1 cellular context compared by ENCODE assay signal in the genomic region with DNA sequence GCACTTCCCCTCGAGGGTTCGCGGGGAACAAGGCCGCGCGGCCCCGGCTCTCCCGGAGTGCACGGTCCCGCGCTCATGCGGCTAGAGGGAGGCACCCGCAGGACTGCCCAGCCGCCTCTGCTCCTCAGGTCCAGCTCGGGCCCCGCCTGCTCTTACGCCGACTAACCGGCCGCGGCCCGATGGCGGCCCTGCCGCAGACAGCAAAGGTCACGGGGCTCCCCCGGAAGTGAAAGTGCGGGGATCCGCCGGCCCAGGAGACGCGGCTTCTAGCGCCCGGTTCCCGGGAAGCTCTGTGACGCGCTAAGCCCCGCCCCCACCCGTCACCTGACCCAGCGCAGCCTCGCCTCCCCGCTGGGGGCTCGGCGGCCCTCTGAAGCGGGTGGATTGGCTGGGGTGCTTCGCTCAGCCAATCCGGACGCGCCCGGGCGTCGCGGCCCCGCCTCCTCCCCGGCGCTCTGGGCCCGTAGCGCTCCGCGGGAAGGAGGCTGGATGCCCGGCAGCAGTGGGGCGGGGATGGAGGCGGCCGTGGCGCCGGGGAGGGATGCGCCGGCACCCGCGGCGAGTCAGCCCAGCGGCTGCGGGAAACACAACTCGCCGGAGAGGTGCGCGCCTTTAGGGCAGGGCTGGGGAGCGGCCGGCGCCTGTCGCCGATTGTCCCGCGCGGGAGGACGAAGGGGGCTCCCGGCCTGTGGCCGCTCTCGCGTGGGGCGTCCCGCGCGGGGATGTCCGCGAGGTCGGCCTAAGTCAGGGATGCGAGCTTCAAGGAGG.
TF ChIP-seq lines count a peak whose summit lies in the region.

A gene with protein sequence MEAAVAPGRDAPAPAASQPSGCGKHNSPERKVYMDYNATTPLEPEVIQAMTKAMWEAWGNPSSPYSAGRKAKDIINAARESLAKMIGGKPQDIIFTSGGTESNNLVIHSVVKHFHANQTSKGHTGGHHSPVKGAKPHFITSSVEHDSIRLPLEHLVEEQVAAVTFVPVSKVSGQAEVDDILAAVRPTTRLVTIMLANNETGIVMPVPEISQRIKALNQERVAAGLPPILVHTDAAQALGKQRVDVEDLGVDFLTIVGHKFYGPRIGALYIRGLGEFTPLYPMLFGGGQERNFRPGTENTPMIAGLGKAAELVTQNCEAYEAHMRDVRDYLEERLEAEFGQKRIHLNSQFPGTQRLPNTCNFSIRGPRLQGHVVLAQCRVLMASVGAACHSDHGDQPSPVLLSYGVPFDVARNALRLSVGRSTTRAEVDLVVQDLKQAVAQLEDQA (plus strand): TSS at position 460 of the 768 bp plus-strand sequence. CDS start 54 bp downstream, at position 514.

TF ChIP-seq in HepG2, 621 proteins besides CTCF, POLR2A, EP300 and RAD21 (continued from another document and continues in another):
- TF ChIP-seq, protein P1, sequence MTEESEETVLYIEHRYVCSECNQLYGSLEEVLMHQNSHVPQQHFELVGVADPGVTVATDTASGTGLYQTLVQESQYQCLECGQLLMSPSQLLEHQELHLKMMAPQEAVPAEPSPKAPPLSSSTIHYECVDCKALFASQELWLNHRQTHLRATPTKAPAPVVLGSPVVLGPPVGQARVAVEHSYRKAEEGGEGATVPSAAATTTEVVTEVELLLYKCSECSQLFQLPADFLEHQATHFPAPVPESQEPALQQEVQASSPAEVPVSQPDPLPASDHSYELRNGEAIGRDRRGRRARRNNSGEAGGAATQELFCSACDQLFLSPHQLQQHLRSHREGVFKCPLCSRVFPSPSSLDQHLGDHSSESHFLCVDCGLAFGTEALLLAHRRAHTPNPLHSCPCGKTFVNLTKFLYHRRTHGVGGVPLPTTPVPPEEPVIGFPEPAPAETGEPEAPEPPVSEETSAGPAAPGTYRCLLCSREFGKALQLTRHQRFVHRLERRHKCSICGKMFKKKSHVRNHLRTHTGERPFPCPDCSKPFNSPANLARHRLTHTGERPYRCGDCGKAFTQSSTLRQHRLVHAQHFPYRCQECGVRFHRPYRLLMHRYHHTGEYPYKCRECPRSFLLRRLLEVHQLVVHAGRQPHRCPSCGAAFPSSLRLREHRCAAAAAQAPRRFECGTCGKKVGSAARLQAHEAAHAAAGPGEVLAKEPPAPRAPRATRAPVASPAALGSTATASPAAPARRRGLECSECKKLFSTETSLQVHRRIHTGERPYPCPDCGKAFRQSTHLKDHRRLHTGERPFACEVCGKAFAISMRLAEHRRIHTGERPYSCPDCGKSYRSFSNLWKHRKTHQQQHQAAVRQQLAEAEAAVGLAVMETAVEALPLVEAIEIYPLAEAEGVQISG (CRISPR knock-in tag; IDR thresholded peaks at IDR 0.05) = peak; percentile 88
- peak; percentile 14 for TF ChIP-seq STAG1 (CRISPR knock-in tag; IDR thresholded peaks at IDR 0.05)
- peak; percentile 95; the same call in 1 of the 2 replicates for TF ChIP-seq ZNF468 (CRISPR knock-in tag; IDR thresholded peaks at IDR 0.05)
- peak; percentile 99 for TF ChIP-seq POLR2G (IDR thresholded peaks at IDR 0.05; ENCODE audit: low read depth, low read length)
- TF ChIP-seq, protein P2, sequence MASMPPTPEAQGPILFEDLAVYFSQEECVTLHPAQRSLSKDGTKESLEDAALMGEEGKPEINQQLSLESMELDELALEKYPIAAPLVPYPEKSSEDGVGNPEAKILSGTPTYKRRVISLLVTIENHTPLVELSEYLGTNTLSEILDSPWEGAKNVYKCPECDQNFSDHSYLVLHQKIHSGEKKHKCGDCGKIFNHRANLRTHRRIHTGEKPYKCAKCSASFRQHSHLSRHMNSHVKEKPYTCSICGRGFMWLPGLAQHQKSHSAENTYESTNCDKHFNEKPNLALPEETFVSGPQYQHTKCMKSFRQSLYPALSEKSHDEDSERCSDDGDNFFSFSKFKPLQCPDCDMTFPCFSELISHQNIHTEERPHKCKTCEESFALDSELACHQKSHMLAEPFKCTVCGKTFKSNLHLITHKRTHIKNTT (CRISPR knock-in tag; IDR thresholded peaks at IDR 0.05) = no peak
- peak; percentile 15 for TF ChIP-seq ZEB1 (IDR thresholded peaks at IDR 0.05; ENCODE audit: insufficient replicate concordance, low read depth)
- peak; percentile 69; the same call in 1 of the 2 replicates for TF ChIP-seq SIN3B (IDR thresholded peaks at IDR 0.05; ENCODE audit: low read length)
- TF ChIP-seq, protein P3, sequence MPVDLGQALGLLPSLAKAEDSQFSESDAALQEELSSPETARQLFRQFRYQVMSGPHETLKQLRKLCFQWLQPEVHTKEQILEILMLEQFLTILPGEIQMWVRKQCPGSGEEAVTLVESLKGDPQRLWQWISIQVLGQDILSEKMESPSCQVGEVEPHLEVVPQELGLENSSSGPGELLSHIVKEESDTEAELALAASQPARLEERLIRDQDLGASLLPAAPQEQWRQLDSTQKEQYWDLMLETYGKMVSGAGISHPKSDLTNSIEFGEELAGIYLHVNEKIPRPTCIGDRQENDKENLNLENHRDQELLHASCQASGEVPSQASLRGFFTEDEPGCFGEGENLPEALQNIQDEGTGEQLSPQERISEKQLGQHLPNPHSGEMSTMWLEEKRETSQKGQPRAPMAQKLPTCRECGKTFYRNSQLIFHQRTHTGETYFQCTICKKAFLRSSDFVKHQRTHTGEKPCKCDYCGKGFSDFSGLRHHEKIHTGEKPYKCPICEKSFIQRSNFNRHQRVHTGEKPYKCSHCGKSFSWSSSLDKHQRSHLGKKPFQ (CRISPR knock-in tag; IDR thresholded peaks at IDR 0.05; ENCODE audit: insufficient replicate concordance) = peak; percentile 90
- TF ChIP-seq ZNF263 (CRISPR knock-in tag; IDR thresholded peaks at IDR 0.05) = peak; percentile 31; the same call in 1 of the 2 replicates
- TF ChIP-seq SCMH1 (CRISPR knock-in tag; IDR thresholded peaks at IDR 0.05; ENCODE audit: borderline replicate concordance) = no peak
- TF ChIP-seq PAX8 (CRISPR knock-in tag; IDR thresholded peaks at IDR 0.05; ENCODE audit: borderline replicate concordance) = no peak; the same call in 1 of the 2 replicates
- TF ChIP-seq ATAD3A (CRISPR knock-in tag; IDR thresholded peaks at IDR 0.05) = 0 out of 2 replicates have a peak, but pooled peaks have one; percentile 32
- no peak; the same call in 1 of the 2 replicates for TF ChIP-seq ZBTB3 (CRISPR knock-in tag; IDR thresholded peaks at IDR 0.05; ENCODE audit: borderline replicate concordance, low read depth)
- TF ChIP-seq, protein P4, sequence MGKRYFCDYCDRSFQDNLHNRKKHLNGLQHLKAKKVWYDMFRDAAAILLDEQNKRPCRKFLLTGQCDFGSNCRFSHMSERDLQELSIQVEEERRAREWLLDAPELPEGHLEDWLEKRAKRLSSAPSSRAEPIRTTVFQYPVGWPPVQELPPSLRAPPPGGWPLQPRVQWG (CRISPR knock-in tag; IDR thresholded peaks at IDR 0.05; ENCODE audit: borderline replicate concordance, low read depth) = no peak
- TF ChIP-seq, protein P5, sequence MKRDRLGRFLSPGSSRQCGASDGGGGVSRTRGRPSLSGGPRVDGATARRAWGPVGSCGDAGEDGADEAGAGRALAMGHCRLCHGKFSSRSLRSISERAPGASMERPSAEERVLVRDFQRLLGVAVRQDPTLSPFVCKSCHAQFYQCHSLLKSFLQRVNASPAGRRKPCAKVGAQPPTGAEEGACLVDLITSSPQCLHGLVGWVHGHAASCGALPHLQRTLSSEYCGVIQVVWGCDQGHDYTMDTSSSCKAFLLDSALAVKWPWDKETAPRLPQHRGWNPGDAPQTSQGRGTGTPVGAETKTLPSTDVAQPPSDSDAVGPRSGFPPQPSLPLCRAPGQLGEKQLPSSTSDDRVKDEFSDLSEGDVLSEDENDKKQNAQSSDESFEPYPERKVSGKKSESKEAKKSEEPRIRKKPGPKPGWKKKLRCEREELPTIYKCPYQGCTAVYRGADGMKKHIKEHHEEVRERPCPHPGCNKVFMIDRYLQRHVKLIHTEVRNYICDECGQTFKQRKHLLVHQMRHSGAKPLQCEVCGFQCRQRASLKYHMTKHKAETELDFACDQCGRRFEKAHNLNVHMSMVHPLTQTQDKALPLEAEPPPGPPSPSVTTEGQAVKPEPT (CRISPR knock-in tag; IDR thresholded peaks at IDR 0.05; ENCODE audit: low read depth) = no peak; the same call in 1 of the 2 replicates
- TF ChIP-seq ZNF264 (CRISPR knock-in tag; IDR thresholded peaks at IDR 0.05) = no peak
- TF ChIP-seq MAFF (IDR thresholded peaks at IDR 0.05; ENCODE audit: low read depth, low read length) = no peak
- peak; percentile 86; the same call in 1 of the 2 replicates for TF ChIP-seq HOXA9 (CRISPR knock-in tag; IDR thresholded peaks at IDR 0.05; ENCODE audit: borderline replicate concordance)
- TF ChIP-seq, protein P6, sequence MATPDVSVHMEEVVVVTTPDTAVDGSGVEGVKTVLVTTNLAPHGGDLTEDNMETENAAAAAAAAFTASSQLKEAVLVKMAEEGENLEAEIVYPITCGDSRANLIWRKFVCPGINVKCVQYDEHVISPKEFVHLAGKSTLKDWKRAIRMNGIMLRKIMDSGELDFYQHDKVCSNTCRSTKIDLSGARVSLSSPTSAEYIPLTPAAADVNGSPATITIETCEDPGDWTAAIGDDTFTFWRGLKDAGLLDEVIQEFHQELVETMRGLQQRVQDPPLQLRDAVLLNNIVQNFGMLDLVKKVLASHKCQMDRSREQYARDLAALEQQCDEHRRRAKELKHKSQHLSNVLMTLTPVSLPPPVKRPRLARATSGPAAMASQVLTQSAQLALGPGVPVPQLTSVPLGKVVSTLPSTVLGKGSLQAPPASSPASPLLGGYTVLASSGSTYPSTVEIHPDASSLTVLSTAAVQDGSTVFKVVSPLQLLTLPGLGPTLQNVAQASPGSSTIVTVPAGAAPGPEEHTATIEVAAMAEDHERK (CRISPR knock-in tag; IDR thresholded peaks at IDR 0.05; ENCODE audit: low read depth) = peak; percentile 45; the same call in 1 of the 2 replicates
- TF ChIP-seq HMGA1 (CRISPR knock-in tag; conservative IDR thresholded peaks at IDR 0.05) = no peak
- peak; percentile 66 for TF ChIP-seq NFKB2 (CRISPR knock-in tag; IDR thresholded peaks at IDR 0.05; ENCODE audit: borderline replicate concordance)
- peak; percentile 66; the same call in 1 of the 2 replicates for TF ChIP-seq CCDC6 (CRISPR knock-in tag; IDR thresholded peaks at IDR 0.05)
- TF ChIP-seq, protein P7, sequence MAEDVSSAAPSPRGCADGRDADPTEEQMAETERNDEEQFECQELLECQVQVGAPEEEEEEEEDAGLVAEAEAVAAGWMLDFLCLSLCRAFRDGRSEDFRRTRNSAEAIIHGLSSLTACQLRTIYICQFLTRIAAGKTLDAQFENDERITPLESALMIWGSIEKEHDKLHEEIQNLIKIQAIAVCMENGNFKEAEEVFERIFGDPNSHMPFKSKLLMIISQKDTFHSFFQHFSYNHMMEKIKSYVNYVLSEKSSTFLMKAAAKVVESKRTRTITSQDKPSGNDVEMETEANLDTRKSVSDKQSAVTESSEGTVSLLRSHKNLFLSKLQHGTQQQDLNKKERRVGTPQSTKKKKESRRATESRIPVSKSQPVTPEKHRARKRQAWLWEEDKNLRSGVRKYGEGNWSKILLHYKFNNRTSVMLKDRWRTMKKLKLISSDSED (CRISPR knock-in tag; IDR thresholded peaks at IDR 0.05) = no peak
- TF ChIP-seq, protein P8, sequence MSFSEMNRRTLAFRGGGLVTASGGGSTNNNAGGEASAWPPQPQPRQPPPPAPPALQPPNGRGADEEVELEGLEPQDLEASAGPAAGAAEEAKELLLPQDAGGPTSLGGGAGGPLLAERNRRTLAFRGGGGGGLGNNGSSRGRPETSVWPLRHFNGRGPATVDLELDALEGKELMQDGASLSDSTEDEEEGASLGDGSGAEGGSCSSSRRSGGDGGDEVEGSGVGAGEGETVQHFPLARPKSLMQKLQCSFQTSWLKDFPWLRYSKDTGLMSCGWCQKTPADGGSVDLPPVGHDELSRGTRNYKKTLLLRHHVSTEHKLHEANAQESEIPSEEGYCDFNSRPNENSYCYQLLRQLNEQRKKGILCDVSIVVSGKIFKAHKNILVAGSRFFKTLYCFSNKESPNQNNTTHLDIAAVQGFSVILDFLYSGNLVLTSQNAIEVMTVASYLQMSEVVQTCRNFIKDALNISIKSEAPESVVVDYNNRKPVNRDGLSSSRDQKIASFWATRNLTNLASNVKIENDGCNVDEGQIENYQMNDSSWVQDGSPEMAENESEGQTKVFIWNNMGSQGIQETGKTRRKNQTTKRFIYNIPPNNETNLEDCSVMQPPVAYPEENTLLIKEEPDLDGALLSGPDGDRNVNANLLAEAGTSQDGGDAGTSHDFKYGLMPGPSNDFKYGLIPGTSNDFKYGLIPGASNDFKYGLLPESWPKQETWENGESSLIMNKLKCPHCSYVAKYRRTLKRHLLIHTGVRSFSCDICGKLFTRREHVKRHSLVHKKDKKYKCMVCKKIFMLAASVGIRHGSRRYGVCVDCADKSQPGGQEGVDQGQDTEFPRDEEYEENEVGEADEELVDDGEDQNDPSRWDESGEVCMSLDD (CRISPR knock-in tag; IDR thresholded peaks at IDR 0.05; ENCODE audit: borderline replicate concordance) = peak; percentile 84; the same call in 1 of the 2 replicates
- TF ChIP-seq ELF4 (CRISPR knock-in tag; IDR thresholded peaks at IDR 0.05; ENCODE audit: borderline replicate concordance) = no peak
- peak; percentile 68 for TF ChIP-seq ZNF331 (CRISPR knock-in tag; IDR thresholded peaks at IDR 0.05)
- no peak for TF ChIP-seq ATRX (CRISPR knock-in tag; IDR thresholded peaks at IDR 0.05; ENCODE audit: borderline replicate concordance)
- no peak for TF ChIP-seq ZNF260 (CRISPR knock-in tag; IDR thresholded peaks at IDR 0.05; ENCODE audit: borderline replicate concordance, low read depth)
- TF ChIP-seq, protein P9, sequence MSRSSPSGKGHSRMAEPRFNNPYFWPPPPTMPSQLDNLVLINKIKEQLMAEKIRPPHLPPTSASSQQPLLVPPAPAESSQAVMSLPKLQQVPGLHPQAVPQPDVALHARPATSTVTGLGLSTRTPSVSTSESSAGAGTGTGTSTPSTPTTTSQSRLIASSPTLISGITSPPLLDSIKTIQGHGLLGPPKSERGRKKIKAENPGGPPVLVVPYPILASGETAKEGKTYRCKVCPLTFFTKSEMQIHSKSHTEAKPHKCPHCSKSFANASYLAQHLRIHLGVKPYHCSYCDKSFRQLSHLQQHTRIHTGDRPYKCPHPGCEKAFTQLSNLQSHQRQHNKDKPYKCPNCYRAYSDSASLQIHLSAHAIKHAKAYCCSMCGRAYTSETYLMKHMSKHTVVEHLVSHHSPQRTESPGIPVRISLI (CRISPR knock-in tag; IDR thresholded peaks at IDR 0.05; ENCODE audit: borderline replicate concordance) = peak; percentile 7; the same call in 1 of the 2 replicates
- peak; percentile 66; the same call in 1 of the 2 replicates for TF ChIP-seq RXRB (CRISPR knock-in tag; IDR thresholded peaks at IDR 0.05; ENCODE audit: borderline replicate concordance)
- no peak; the same call in 1 of the 2 replicates for TF ChIP-seq ZNF567 (CRISPR knock-in tag; IDR thresholded peaks at IDR 0.05; ENCODE audit: borderline replicate concordance)
- peak; percentile 73; the same call in 1 of the 2 replicates for TF ChIP-seq ZSCAN22 (CRISPR knock-in tag; IDR thresholded peaks at IDR 0.05)
- TF ChIP-seq ZNF552 (CRISPR knock-in tag; IDR thresholded peaks at IDR 0.05; ENCODE audit: borderline replicate concordance) = peak; percentile 78; the same call in 1 of the 2 replicates
- TF ChIP-seq, protein P10, sequence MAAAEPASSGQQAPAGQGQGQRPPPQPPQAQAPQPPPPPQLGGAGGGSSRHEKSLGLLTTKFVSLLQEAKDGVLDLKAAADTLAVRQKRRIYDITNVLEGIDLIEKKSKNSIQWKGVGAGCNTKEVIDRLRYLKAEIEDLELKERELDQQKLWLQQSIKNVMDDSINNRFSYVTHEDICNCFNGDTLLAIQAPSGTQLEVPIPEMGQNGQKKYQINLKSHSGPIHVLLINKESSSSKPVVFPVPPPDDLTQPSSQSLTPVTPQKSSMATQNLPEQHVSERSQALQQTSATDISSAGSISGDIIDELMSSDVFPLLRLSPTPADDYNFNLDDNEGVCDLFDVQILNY (CRISPR knock-in tag; conservative IDR thresholded peaks at IDR 0.05) = peak; percentile 40; the same call in 1 of the 2 replicates
- no peak for TF ChIP-seq TCF7L2 (IDR thresholded peaks at IDR 0.05; ENCODE audit: low read depth, low read length)
- TF ChIP-seq ZNF749 (CRISPR knock-in tag; IDR thresholded peaks at IDR 0.05; ENCODE audit: borderline replicate concordance) = peak; percentile 97
- TF ChIP-seq ARID2 (CRISPR knock-in tag; IDR thresholded peaks at IDR 0.05; ENCODE audit: borderline replicate concordance) = 0 out of 2 replicates have a peak, but pooled peaks have one; percentile 59
- TF ChIP-seq MYC (CRISPR knock-in tag; IDR thresholded peaks at IDR 0.05; ENCODE audit: borderline replicate concordance) = peak; percentile 73; the same call in 1 of the 2 replicates
